20 cellular contexts compared by ENCODE assay signal in the genomic region with DNA sequence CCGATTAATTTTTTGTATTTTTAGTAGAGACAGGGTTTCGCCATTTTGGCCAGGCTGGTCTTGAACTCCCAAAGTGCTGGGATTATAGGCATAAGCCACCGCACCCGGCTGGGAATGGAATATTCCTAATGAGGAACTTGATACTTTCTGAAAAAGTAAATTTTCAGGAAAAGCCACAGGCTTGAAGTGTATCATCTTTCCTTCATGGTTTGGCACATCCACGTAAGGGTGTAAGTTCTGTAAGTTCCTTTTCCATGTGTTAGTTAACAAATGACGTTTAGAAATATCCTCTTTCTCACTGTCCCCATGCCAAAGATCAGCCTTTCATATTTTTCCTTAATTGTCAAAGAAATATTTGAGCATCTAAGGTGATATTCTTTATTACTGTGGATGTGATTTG.
"Had no signal": no experiment of that assay in that cellular context is flagged by ENCODE, and none has a peak within 500 bp of the region (broad histone marks: within the 10 kb centered on the region; RNA-seq: fewer than 3 reads in every experiment).

No MANE protein-coding gene starts in this region.

- DNase-seq: central memory CD4-positive, alpha-beta T cell; dorsolateral prefrontal cortex; effector CD4-positive, alpha-beta T cell; foreskin melanocyte; glutamatergic neuron; heart right ventricle; hippocampal formation; left cardiac atrium; left ventricle myocardium inferior; lower lobe of right lung; natural killer cell; pancreas; retina; right lobe of liver; stimulated activated CD4-positive, alpha-beta T cell treated with anti-CD3 and anti-CD28 coated beads, Interleukin-2, amount 100 ng/mL, for 24 hours; stimulated activated CD4-positive, alpha-beta T cell treated with anti-CD3 and anti-CD28 coated beads, Interleukin-4, amount 100 ng/mL, for 24 hours; thyroid gland; trophoblast cell had no signal

- H3K4me3 ChIP-seq: dorsolateral prefrontal cortex, heart right ventricle, left ventricle myocardium inferior, lower lobe of right lung, pancreas, right lobe of liver, thyroid gland had no signal

- H3K4me1 Mint-ChIP-seq: natural killer cell; stimulated activated memory B cell treated with anti-CD40 and anti-IgM and Interleukin-4, amounts not matched to agents 10 μg/mL and 1 μg/mL and 100 μg/mL, for 72 hours had no signal

- H3K4me3 Mint-ChIP-seq: natural killer cell; stimulated activated memory B cell treated with anti-CD40 and anti-IgM and Interleukin-4, amounts not matched to agents 10 μg/mL and 1 μg/mL and 100 μg/mL, for 72 hours; stimulated activated naive CD8-positive, alpha-beta T cell treated with anti-CD3 and anti-CD28 coated beads, Interleukin-15, Interleukin-2, amounts not matched to agents 100 ng/mL and 50 ng/mL, for 24 hours had no signal

- H3K27me3 Mint-ChIP-seq: stimulated activated memory B cell treated with anti-CD40 and anti-IgM and Interleukin-4, amounts not matched to agents 10 μg/mL and 1 μg/mL and 100 μg/mL, for 72 hours; stimulated activated naive CD8-positive, alpha-beta T cell treated with anti-CD3 and anti-CD28 coated beads, Interleukin-15, Interleukin-2, amounts not matched to agents 100 ng/mL and 50 ng/mL, for 24 hours had no signal

- H3K27ac Mint-ChIP-seq: natural killer cell; stimulated activated memory B cell treated with anti-CD40 and anti-IgM and Interleukin-4, amounts not matched to agents 10 μg/mL and 1 μg/mL and 100 μg/mL, for 72 hours; stimulated activated naive CD8-positive, alpha-beta T cell treated with anti-CD3 and anti-CD28 coated beads, Interleukin-15, Interleukin-2, amounts not matched to agents 100 ng/mL and 50 ng/mL, for 24 hours had no signal

- H3K36me3 Mint-ChIP-seq: natural killer cell; stimulated activated memory B cell treated with anti-CD40 and anti-IgM and Interleukin-4, amounts not matched to agents 10 μg/mL and 1 μg/mL and 100 μg/mL, for 72 hours had no signal

- H3K27ac ChIP-seq: dorsolateral prefrontal cortex, heart right ventricle, left ventricle myocardium inferior, lower lobe of right lung, pancreas, thyroid gland had no signal

- ATAC-seq: lower lobe of right lung; natural killer cell; pancreas; right lobe of liver; stimulated activated memory B cell treated with anti-CD40 and anti-IgM and Interleukin-4, amounts not matched to agents 10 μg/mL and 1 μg/mL and 100 μg/mL, for 72 hours had no signal

- H3K9me3 Mint-ChIP-seq: natural killer cell; stimulated activated memory B cell treated with anti-CD40 and anti-IgM and Interleukin-4, amounts not matched to agents 10 μg/mL and 1 μg/mL and 100 μg/mL, for 72 hours; stimulated activated naive CD8-positive, alpha-beta T cell treated with anti-CD3 and anti-CD28 coated beads, Interleukin-15, Interleukin-2, amounts not matched to agents 100 ng/mL and 50 ng/mL, for 24 hours had no signal
